13 cellular contexts compared by ENCODE assay signal in the genomic region with DNA sequence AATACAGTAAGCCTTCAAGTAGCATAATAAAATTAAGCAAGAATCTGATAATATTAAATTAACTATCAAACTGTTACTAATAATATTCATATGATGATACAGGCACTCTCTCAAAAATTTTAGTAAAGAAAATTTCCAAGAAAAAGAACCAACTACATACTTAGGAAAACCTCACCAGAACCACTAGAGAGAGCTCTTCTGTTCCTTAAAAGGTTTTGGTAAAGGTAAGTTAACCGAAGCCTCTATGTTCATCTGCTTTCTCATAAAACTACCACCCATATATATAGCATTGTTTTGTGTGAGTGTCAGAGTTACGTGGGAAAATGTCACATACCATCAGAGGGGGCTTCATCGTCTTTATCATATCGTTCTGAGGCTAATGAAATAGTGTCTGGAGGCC. TPM values are rescaled to one million over a fixed set of nuclear protein-coding genes. Genes with fewer than 3 reads are reported as not detected.
DNase-seq lines count a peak whose midpoint lies in the region; ATAC-seq and TF ChIP-seq lines count a peak whose summit lies in the region.
"Had no signal": no experiment of that assay in that cellular context is flagged by ENCODE, and none has a peak within 500 bp of the region (broad histone marks: within the 10 kb centered on the region; RNA-seq: fewer than 3 reads in every experiment).

No MANE protein-coding gene starts in this region.

- DNase-seq in DMS 273 (lab: John Stamatoyannopoulos, UW; ENCODE audit: unreplicated experiment) (peak; percentile 51), DMS 273 treated with DMSO at 0.1 percent for 48 hours (lab: John Stamatoyannopoulos, UW) (no peak), NB4 (ENCODE audit: low read depth) (peak; percentile 42), T47D (ENCODE audit: low read depth in 1 of 2, low spot score in 1 of 2) (peak; percentile 26 to 55), omental fat pad (ENCODE audit: low spot score) (no peak), epidermal melanocyte (ENCODE audit: insufficient read length, low spot score) (no peak)
- DNase-seq in activated T-cell treated with anti-CD3 and anti-CD28 coated beads, Interleukin-2, amount 50 U/mL, for 48 hours: no peak
- DNase-seq: 8988T; activated CD8-positive, alpha-beta memory T cell treated with anti-CD3 and anti-CD28 coated beads, Interleukin-2, amount 50 U/mL, for 4 hours; left colon; NCI-H187 treated with DMSO at 0.1 percent for 48 hours had no signal

- H3K36me3 Mint-ChIP-seq in nephron (ENCODE audit: low read depth): peaks cover 3% of the 10 kb centered on the region

- no peaks in the 10 kb centered on the region for H3K27me3 Mint-ChIP-seq in nephron (ENCODE audit: low read depth)

- H3K27ac Mint-ChIP-seq in nephron: no peak overlapping the region

- H3K9me3 Mint-ChIP-seq in nephron: no peaks in the 10 kb centered on the region

- in situ Hi-C loops in T47D (cut with HindIII; ENCODE audit: low pct_unique_long_range_greater_than_20kb, low sequenced_read_pairs): no loop called here

- TF ChIP-seq CTCF in NB4 (IDR thresholded peaks at IDR 0.05; ENCODE audit: low read depth, low read length): no peak
- TF ChIP-seq CTCF in nephron (IDR thresholded peaks at IDR 0.05; ENCODE audit: unreplicated experiment in 3 of 3): peak; percentile 36 to 53 (median 36)
- no peak for TF ChIP-seq CTCF in omental fat pad (IDR thresholded peaks at IDR 0.05)

- no peak overlapping the region for H3K4me3 Mint-ChIP-seq in nephron

- no peaks in the 10 kb centered on the region for H3K4me1 Mint-ChIP-seq in nephron

- TF ChIP-seq POLR2A in NB4 (IDR thresholded peaks at IDR 0.05; ENCODE audit: extremely low read depth, insufficient read length): no peak

- H3K4me3 ChIP-seq in NB4 (ENCODE audit: low read depth, low read length): no peak overlapping the region
- H3K4me3 ChIP-seq: suprapubic skin had no signal

- ATAC-seq in omental fat pad (ENCODE audit: low FRiP score): no peak

RNA-seq across cellular contexts. Expression of a gene that starts 20.7 kb away (rescaled TPM):
- total RNA-seq in omental fat pad: 10 to 100 TPM; 36.0 to 53.8 (median 45.8) TPM

Comparison
In these comparisons a context has a peak if more than half of its experiments do, and no peak if none do; other contexts are left out.
1. DNase-seq: peak in DMS 273 (single experiment), NB4 (single experiment) and T47D (2 of 2); none in DMS 273 treated with DMSO at 0.1 percent for 48 hours (single experiment), omental fat pad (single experiment), activated T-cell treated with anti-CD3 and anti-CD28 coated beads, Interleukin-2, amount 50 U/mL, for 48 hours (0 of 2) and epidermal melanocyte (single experiment).
2. CTCF ChIP-seq: peak in nephron (3 of 3); none in NB4 (single experiment) and omental fat pad (0 of 3).